Comparison of ENCODE assay signal across 10 cellular contexts in genomic region chr3:15535757-15536156, GRCh38. TPM values are rescaled to one million over a fixed set of nuclear protein-coding genes. Genes with fewer than 3 reads are reported as not detected.
DNase-seq lines count a peak whose midpoint lies in the region; ATAC-seq and TF ChIP-seq lines count a peak whose summit lies in the region.
"Had no signal": no experiment of that assay in that cellular context is flagged by ENCODE, and none has a peak within 500 bp of the region (broad histone marks: within the 10 kb centered on the region; RNA-seq: fewer than 3 reads in every experiment).

No MANE protein-coding gene starts in this region.

- peak; percentile 98 for ATAC-seq in stimulated activated naive CD8-positive, alpha-beta T cell treated with anti-CD3 and anti-CD28 coated beads, Interleukin-15, Interleukin-2, amounts not matched to agents 100 U/mL and 50 U/mL, for 24 hours
- ATAC-seq in GM19324 (IDR thresholded peaks at IDR 0.05; ENCODE audit: low FRiP score, unreplicated experiment) (no peak), GM18519 (IDR thresholded peaks at IDR 0.05; ENCODE audit: low FRiP score, unreplicated experiment) (no peak)

- H3K9me3 Mint-ChIP-seq in mesothelial cell of epicardium: no peaks in the 10 kb centered on the region

- TF ChIP-seq CTCF in mesothelial cell of epicardium (IDR thresholded peaks at IDR 0.05; ENCODE audit: unreplicated experiment): no peak

- no peak overlapping the region for H3K4me3 Mint-ChIP-seq in mesothelial cell of epicardium

- H3K36me3 Mint-ChIP-seq in mesothelial cell of epicardium: peaks cover 3% of the 10 kb centered on the region

- peak; percentile 19 for DNase-seq in activated T-cell treated with anti-CD3 and anti-CD28 coated beads for 1 hour (ENCODE audit: low read depth)
- no peak for DNase-seq in activated T-cell treated with anti-CD3 and anti-CD28 coated beads, Interleukin-2, amount 50 U/mL, for 1 hour
- DNase-seq in activated T-cell treated with anti-CD3 and anti-CD28 coated beads, Interleukin-2, amount 50 U/mL, for 48 hours: peak; percentile 41 to 55
- no peak for DNase-seq in mesothelial cell of epicardium (ENCODE audit: low spot score in 2 of 2, unreplicated experiment in 2 of 2)
- DNase-seq in stimulated activated naive CD8-positive, alpha-beta T cell treated with anti-CD3 and anti-CD28 coated beads, Interleukin-15, Interleukin-2, amounts not matched to agents 100 U/mL and 50 U/mL, for 24 hours: peak; percentile 49
- DNase-seq in GF-D8 (lab: John Stamatoyannopoulos, UW): no peak
- DNase-seq: GDM1, NCI-H226 had no signal

- no peaks in the 10 kb centered on the region for H3K27me3 Mint-ChIP-seq in mesothelial cell of epicardium (ENCODE audit: low read depth)

- H3K4me1 Mint-ChIP-seq in mesothelial cell of epicardium: no peaks in the 10 kb centered on the region

- peak overlapping the region; percentile 13 for H3K27ac Mint-ChIP-seq in mesothelial cell of epicardium

RNA-seq across cellular contexts. Expression of gene COLQ, which starts 14.3 kb away (rescaled TPM):
- total RNA-seq in mesothelial cell of epicardium: 9.1 to 10.0 TPM (median 10.0 TPM) in 3 replicates

Comparison
In these comparisons a context has a peak if more than half of its experiments do, and no peak if none do; other contexts are left out.
1. DNase-seq: peak in activated T-cell treated with anti-CD3 and anti-CD28 coated beads for 1 hour (single experiment), activated T-cell treated with anti-CD3 and anti-CD28 coated beads, Interleukin-2, amount 50 U/mL, for 48 hours (2 of 2) and stimulated activated naive CD8-positive, alpha-beta T cell treated with anti-CD3 and anti-CD28 coated beads, Interleukin-15, Interleukin-2, amounts not matched to agents 100 U/mL and 50 U/mL, for 24 hours (single experiment); none in activated T-cell treated with anti-CD3 and anti-CD28 coated beads, Interleukin-2, amount 50 U/mL, for 1 hour (single experiment), mesothelial cell of epicardium (0 of 2) and GF-D8 (single experiment).